20 cellular contexts compared by ENCODE assay signal in genomic region chr3:59754456-59754855, GRCh38.
"Had no signal": no experiment of that assay in that cellular context is flagged by ENCODE, and none has a peak within 500 bp of the region (broad histone marks: within the 10 kb centered on the region; RNA-seq: fewer than 3 reads in every experiment).

No MANE protein-coding gene starts in this region.

- H3K36me3 Mint-ChIP-seq: memory B cell had no signal

- H3K4me3 ChIP-seq: mucosa of descending colon had no signal

- H3K4me1 Mint-ChIP-seq: memory B cell had no signal

- H3K27ac Mint-ChIP-seq: activated CD4-positive, alpha-beta T cell treated with anti-CD3 and anti-CD28 coated beads for 36 hours; activated CD8-positive, alpha-beta T cell treated with anti-CD3 and anti-CD28 coated beads, Interleukin-2, amount 10 ng/mL, durations not matched to agents 7 days and 5 days; activated naive CD8-positive, alpha-beta T cell; memory B cell; nephron; stimulated activated naive CD8-positive, alpha-beta T cell treated with anti-CD3 and anti-CD28 coated beads, Interleukin-15, amount 100 ng/mL, for 72 hours had no signal

- H3K27ac ChIP-seq: brain microvascular endothelial cell had no signal

- DNase-seq: activated CD4-positive, alpha-beta T cell treated with anti-CD3 and anti-CD28 coated beads for 36 hours; activated CD8-positive, alpha-beta memory T cell treated with anti-CD3 and anti-CD28 coated beads, Interleukin-2, amount 50 U/mL, for 4 hours; activated CD8-positive, alpha-beta T cell treated with anti-CD3 and anti-CD28 coated beads, Interleukin-2, amount 10 ng/mL, durations not matched to agents 7 days and 5 days; activated effector memory CD4-positive, alpha-beta T cell treated with anti-CD3 and anti-CD28 coated beads, Interleukin-2, amount 50 U/mL, for 16 hours; activated T-cell treated with anti-CD3 and anti-CD28 coated beads, Interleukin-2, amount 50 U/mL, for 48 hours; anterior cingulate cortex; brain microvascular endothelial cell; effector memory CD4-positive, alpha-beta T cell; foreskin melanocyte; left ventricle myocardium superior; mucosa of descending colon; nucleus accumbens; posterior cingulate gyrus; retina; stimulated activated naive CD8-positive, alpha-beta T cell treated with anti-CD3 and anti-CD28 coated beads, Interleukin-15, amount 100 ng/mL, for 72 hours; T-cell had no signal

- H3K9me3 ChIP-seq: mucosa of descending colon had no signal

- H3K9me3 Mint-ChIP-seq: central memory CD8-positive, alpha-beta T cell; memory B cell; nephron; T-cell had no signal

- ATAC-seq: activated CD4-positive, alpha-beta T cell treated with anti-CD3 and anti-CD28 coated beads for 36 hours; activated CD8-positive, alpha-beta T cell treated with anti-CD3 and anti-CD28 coated beads, Interleukin-2, amount 10 ng/mL, durations not matched to agents 7 days and 5 days; left ventricle myocardium superior; mucosa of descending colon; stimulated activated naive CD8-positive, alpha-beta T cell treated with anti-CD3 and anti-CD28 coated beads, Interleukin-15, amount 100 ng/mL, for 72 hours; T-cell had no signal

- H3K27me3 Mint-ChIP-seq: activated CD4-positive, alpha-beta T cell treated with anti-CD3 and anti-CD28 coated beads for 36 hours; central memory CD8-positive, alpha-beta T cell; T-cell had no signal

- H3K36me3 ChIP-seq: brain microvascular endothelial cell had no signal

- H3K27me3 ChIP-seq: brain microvascular endothelial cell had no signal

- H3K4me3 Mint-ChIP-seq: activated CD4-positive, alpha-beta T cell treated with anti-CD3 and anti-CD28 coated beads for 36 hours; activated CD8-positive, alpha-beta T cell treated with anti-CD3 and anti-CD28 coated beads, Interleukin-2, amount 10 ng/mL, durations not matched to agents 7 days and 5 days; activated naive CD8-positive, alpha-beta T cell; central memory CD8-positive, alpha-beta T cell; memory B cell; nephron; stimulated activated naive CD8-positive, alpha-beta T cell treated with anti-CD3 and anti-CD28 coated beads, Interleukin-15, amount 100 ng/mL, for 72 hours had no signal
